ENCODE assay signal across 17 cellular contexts in genomic region chr1:248794663-248795062, GRCh38. TPM values are rescaled to one million over a fixed set of nuclear protein-coding genes. Genes with fewer than 3 reads are reported as not detected.
"Had no signal": no experiment of that assay in that cellular context is flagged by ENCODE, and none has a peak within 500 bp of the region (broad histone marks: within the 10 kb centered on the region; RNA-seq: fewer than 3 reads in every experiment).

No MANE protein-coding gene starts in this region.

RNA-seq across cellular contexts. Expression of gene LYPD8, which starts 39.1 kb away (rescaled TPM):
- total RNA-seq: dermis microvascular lymphatic vessel endothelial cell, endodermal cell, esophagus mucosa, esophagus squamous epithelium, glomerular endothelial cell, heart right ventricle, kidney epithelial cell, left cardiac atrium, left lung, left ventricle myocardium superior, lower leg skin, lower lobe of right lung, lung microvascular endothelial cell, mesenteric fat pad, mesothelial cell of epicardium, myocyte had no signal
- polyA plus RNA-seq: heart right ventricle, keratinocyte had no signal
